Comparison of ENCODE assay signal across 31 cellular contexts in the genomic region with DNA sequence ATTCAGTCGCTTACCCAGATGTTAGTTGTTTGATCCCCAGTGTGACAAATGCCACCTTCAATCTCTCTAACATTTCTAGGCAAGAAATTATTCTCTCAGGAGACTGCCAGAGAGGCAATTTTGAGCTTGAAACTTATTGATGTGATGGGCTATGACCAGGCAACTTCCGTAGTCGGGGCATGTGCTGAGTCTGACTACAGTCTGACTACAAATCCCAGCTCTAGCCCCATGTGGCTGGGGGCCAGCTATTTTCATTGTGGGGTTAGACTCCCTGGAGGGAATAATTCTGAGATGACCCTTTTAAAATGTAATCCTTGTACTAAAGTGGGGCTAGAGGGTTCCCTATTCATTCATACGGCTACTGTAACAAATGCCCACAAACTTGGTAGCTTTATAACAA.
"Had no signal": no experiment of that assay in that cellular context is flagged by ENCODE, and none has a peak within 500 bp of the region (broad histone marks: within the 10 kb centered on the region; RNA-seq: fewer than 3 reads in every experiment).

No MANE protein-coding gene starts in this region.

- ATAC-seq: activated CD4-positive, alpha-beta T cell treated with anti-CD3 and anti-CD28 coated beads for 36 hours; activated CD8-positive, alpha-beta memory T cell treated with anti-CD3 and anti-CD28 coated beads, Interleukin-2, amount 10 ng/mL, durations not matched to agents 7 days and 5 days; activated CD8-positive, alpha-beta T cell treated with anti-CD3 and anti-CD28 coated beads, Interleukin-2, amount 10 ng/mL, durations not matched to agents 7 days and 5 days; activated naive CD8-positive, alpha-beta T cell treated with anti-CD3 and anti-CD28 coated beads, Interleukin-2, amount 50 U/mL, for 24 hours; body of pancreas; gastroesophageal sphincter; heart right ventricle had no signal

- H3K9me3 ChIP-seq: adrenal gland, body of pancreas, breast epithelium, colonic mucosa, esophagus squamous epithelium, gastroesophageal sphincter, heart right ventricle had no signal

- H3K4me3 ChIP-seq: adrenal gland, body of pancreas, breast epithelium, cardiac muscle cell, colonic mucosa, esophagus squamous epithelium, gastroesophageal sphincter, heart right ventricle had no signal

- H3K27me3 ChIP-seq: adrenal gland, body of pancreas, breast epithelium, cardiac muscle cell, colonic mucosa, esophagus squamous epithelium, gastroesophageal sphincter, heart right ventricle had no signal

- H3K36me3 ChIP-seq: adrenal gland, breast epithelium, cardiac muscle cell, colonic mucosa, esophagus squamous epithelium, gastroesophageal sphincter, heart right ventricle, WERI-Rb-1 had no signal

- H3K27ac ChIP-seq: adrenal gland, body of pancreas, breast epithelium, cardiac muscle cell, colonic mucosa, epithelial cell of prostate, esophagus squamous epithelium, gastroesophageal sphincter, heart right ventricle, WERI-Rb-1 had no signal

- DNase-seq: activated B cell treated with CpG ODN at 0.5 μM for 24 hours; activated CD4-positive, alpha-beta memory T cell treated with anti-CD3 and anti-CD28 coated beads for 36 hours; activated CD4-positive, alpha-beta T cell treated with anti-CD3 and anti-CD28 coated beads for 36 hours; activated CD4-positive, alpha-beta T cell treated with anti-CD3 and anti-CD28 coated beads, Interleukin-2, amount 10 ng/mL, durations not matched to agents 24 days and 14 days; activated CD4-positive, CD25-positive, alpha-beta regulatory T cell treated with anti-CD3 and anti-CD28 coated beads, Interleukin-2, amount 50 U/mL, for 72 hours; activated CD8-positive, alpha-beta memory T cell treated with anti-CD3 and anti-CD28 coated beads, Interleukin-2, amount 10 ng/mL, durations not matched to agents 7 days and 5 days; activated CD8-positive, alpha-beta memory T cell treated with anti-CD3 and anti-CD28 coated beads, Interleukin-2, amount 50 U/mL, for 4 hours; activated CD8-positive, alpha-beta T cell treated with anti-CD3 and anti-CD28 coated beads, Interleukin-2, amount 10 ng/mL, durations not matched to agents 7 days and 5 days; activated effector memory CD4-positive, alpha-beta T cell treated with anti-CD3 and anti-CD28 coated beads, Interleukin-2, amount 50 U/mL, for 16 hours; activated naive CD4-positive, alpha-beta T cell treated with anti-CD3 and anti-CD28 coated beads for 36 hours; activated naive CD8-positive, alpha-beta T cell treated with anti-CD3 and anti-CD28 coated beads for 36 hours; activated naive CD8-positive, alpha-beta T cell treated with anti-CD3 and anti-CD28 coated beads, Interleukin-2, amount 50 U/mL, for 24 hours; activated T-cell treated with anti-CD3 and anti-CD28 coated beads, Interleukin-2, amount 50 U/mL, for 1 hour; activated T-cell treated with anti-CD3 and anti-CD28 coated beads, Interleukin-2, amount 50 U/mL, for 48 hours; adrenal gland; amygdala; aorta; body of pancreas; central memory CD4-positive, alpha-beta T cell; cerebellar nuclear complex; colonic mucosa; effector CD8-positive, alpha-beta T cell; esophagus squamous epithelium; foreskin melanocyte; heart right ventricle; T-helper 9 cell had no signal

- H3K4me1 ChIP-seq: adrenal gland, body of pancreas, breast epithelium, colonic mucosa, esophagus squamous epithelium, gastroesophageal sphincter had no signal
